In genomic region chr13:39107484-39108040, GRCh38 we compare ENCODE assay signal across 25 cellular contexts.
DNase-seq lines count a peak whose midpoint lies in the region; ATAC-seq, FAIRE-seq and TF ChIP-seq lines count a peak whose summit lies in the region.
"Had no signal": no experiment of that assay in that cellular context is flagged by ENCODE, and none has a peak within 500 bp of the region (broad histone marks: within the 10 kb centered on the region; RNA-seq: fewer than 3 reads in every experiment).

No MANE protein-coding gene starts in this region.

- no peak overlapping the region for H3K4me3 ChIP-seq in tibial artery
- H3K4me3 ChIP-seq: BLaER1 treated with 17β-estradiol and CSF1 and Interleukin-3, amounts not matched to agents 10 nM and 100 nM; heart right ventricle; MG63; thyroid gland had no signal

- no peak for ATAC-seq in SK-N-SH treated with all-trans-retinoic acid at 6 μM for 48 hours
- ATAC-seq: effector memory CD8-positive, alpha-beta T cell; heart right ventricle; left cardiac atrium; Panc1; stimulated activated naive CD8-positive, alpha-beta T cell treated with anti-CD3 and anti-CD28 coated beads, Interleukin-15, amount 100 ng/mL, for 72 hours had no signal

- H3K27me3 ChIP-seq in tibial artery, result no peaks in the 10 kb centered on the region
- H3K27me3 ChIP-seq: BLaER1 treated with 17β-estradiol and CSF1 and Interleukin-3, amounts not matched to agents 10 nM and 100 nM; brain microvascular endothelial cell; heart right ventricle; thyroid gland had no signal

- peak; percentile 53 for FAIRE-seq in D721Med (lab: Jason Lieb, UNC)
- FAIRE-seq: GM19239 had no signal

- no peaks in the 10 kb centered on the region for H3K9me3 ChIP-seq in tibial artery
- H3K9me3 ChIP-seq: BLaER1 treated with 17β-estradiol and CSF1 and Interleukin-3, amounts not matched to agents 10 nM and 100 nM; MG63; neutrophil; thyroid gland had no signal

- no peaks in the 10 kb centered on the region for H3K4me1 ChIP-seq in tibial artery
- H3K4me1 ChIP-seq: thyroid gland had no signal

- DNase-seq in D721Med (ENCODE audit: insufficient read length, low spot score), result no peak
- peak; percentile 7 for DNase-seq in NCI-H1417 treated with DMSO at 0.1 percent for 48 hours (lab: John Stamatoyannopoulos, UW)
- peak; percentile 38 for DNase-seq in NCI-H345 treated with DMSO at 0.1 percent for 48 hours (lab: John Stamatoyannopoulos, UW; ENCODE audit: unreplicated experiment)
- no peak for DNase-seq in activated CD4-positive, alpha-beta T cell treated with anti-CD3 and anti-CD28 coated beads for 48 hours
- no peak for DNase-seq in NCI-H2029 (lab: John Stamatoyannopoulos, UW)
- no peak for DNase-seq in tibial artery
- DNase-seq in GM13976 (ENCODE audit: low spot score), result no peak
- DNase-seq: ACHN; activated gamma-delta T cell treated with Interleukin-2 at 50 U/mL for 16 hours; activated T-cell treated with anti-CD3 and anti-CD28 coated beads, Interleukin-2, amount 50 U/mL, for 24 hours; brain microvascular endothelial cell; effector memory CD8-positive, alpha-beta T cell; EL; foreskin fibroblast; heart right ventricle; left cardiac atrium; MG63; NCI-H1930; stimulated activated naive CD8-positive, alpha-beta T cell treated with anti-CD3 and anti-CD28 coated beads, Interleukin-15, amount 100 ng/mL, for 72 hours; thyroid gland had no signal

- intact Hi-C loops in tibial artery (cut with DNase I; ENCODE audit: low total_unique reads), result no loop called here

- H3K27ac ChIP-seq in tibial artery, result no peak overlapping the region
- H3K27ac ChIP-seq: BLaER1 treated with 17β-estradiol and CSF1 and Interleukin-3, amounts not matched to agents 10 nM and 100 nM; brain microvascular endothelial cell; heart right ventricle; neutrophil; thyroid gland had no signal

- in situ Hi-C loops in GM13976 (cut with MboI; ENCODE audit: low sequenced_read_pairs, unreplicated experiment), result no loop called here

- H3K36me3 ChIP-seq in tibial artery, result no peaks in the 10 kb centered on the region
- H3K36me3 ChIP-seq: BLaER1 treated with 17β-estradiol and CSF1 and Interleukin-3, amounts not matched to agents 10 nM and 100 nM; brain microvascular endothelial cell; heart right ventricle; MG63; neutrophil; thyroid gland had no signal

- TF ChIP-seq CTCF in D721Med (IDR thresholded peaks at IDR 0.05; ENCODE audit: insufficient read depth, missing control alignments) (no peak), tibial artery (IDR thresholded peaks at IDR 0.05) (no peak), GM13976 (IDR thresholded peaks at IDR 0.05; ENCODE audit: borderline replicate concordance, control extremely low read depth, extremely low read depth, insufficient read depth, missing control alignments) (no peak)

TF ChIP-seq in SK-N-SH treated with all-trans-retinoic acid at 6 μM for 48 hours, 23 proteins besides CTCF, POLR2A, EP300 and RAD21:
- TF ChIP-seq ZNF70 (CRISPR knock-in tag; IDR thresholded peaks at IDR 0.05), result no peak
- TF ChIP-seq, protein P1, sequence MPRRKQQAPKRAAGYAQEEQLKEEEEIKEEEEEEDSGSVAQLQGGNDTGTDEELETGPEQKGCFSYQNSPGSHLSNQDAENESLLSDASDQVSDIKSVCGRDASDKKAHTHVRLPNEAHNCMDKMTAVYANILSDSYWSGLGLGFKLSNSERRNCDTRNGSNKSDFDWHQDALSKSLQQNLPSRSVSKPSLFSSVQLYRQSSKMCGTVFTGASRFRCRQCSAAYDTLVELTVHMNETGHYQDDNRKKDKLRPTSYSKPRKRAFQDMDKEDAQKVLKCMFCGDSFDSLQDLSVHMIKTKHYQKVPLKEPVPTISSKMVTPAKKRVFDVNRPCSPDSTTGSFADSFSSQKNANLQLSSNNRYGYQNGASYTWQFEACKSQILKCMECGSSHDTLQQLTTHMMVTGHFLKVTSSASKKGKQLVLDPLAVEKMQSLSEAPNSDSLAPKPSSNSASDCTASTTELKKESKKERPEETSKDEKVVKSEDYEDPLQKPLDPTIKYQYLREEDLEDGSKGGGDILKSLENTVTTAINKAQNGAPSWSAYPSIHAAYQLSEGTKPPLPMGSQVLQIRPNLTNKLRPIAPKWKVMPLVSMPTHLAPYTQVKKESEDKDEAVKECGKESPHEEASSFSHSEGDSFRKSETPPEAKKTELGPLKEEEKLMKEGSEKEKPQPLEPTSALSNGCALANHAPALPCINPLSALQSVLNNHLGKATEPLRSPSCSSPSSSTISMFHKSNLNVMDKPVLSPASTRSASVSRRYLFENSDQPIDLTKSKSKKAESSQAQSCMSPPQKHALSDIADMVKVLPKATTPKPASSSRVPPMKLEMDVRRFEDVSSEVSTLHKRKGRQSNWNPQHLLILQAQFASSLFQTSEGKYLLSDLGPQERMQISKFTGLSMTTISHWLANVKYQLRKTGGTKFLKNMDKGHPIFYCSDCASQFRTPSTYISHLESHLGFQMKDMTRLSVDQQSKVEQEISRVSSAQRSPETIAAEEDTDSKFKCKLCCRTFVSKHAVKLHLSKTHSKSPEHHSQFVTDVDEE (CRISPR knock-in tag; IDR thresholded peaks at IDR 0.05), result peak; percentile 57
- TF ChIP-seq ISL1 (CRISPR knock-in tag; IDR thresholded peaks at IDR 0.05), result no peak
- peak; percentile 35; the same call in 1 of the 2 replicates for TF ChIP-seq TCF4 (CRISPR knock-in tag; IDR thresholded peaks at IDR 0.05; ENCODE audit: borderline replicate concordance)
- TF ChIP-seq, protein P2, sequence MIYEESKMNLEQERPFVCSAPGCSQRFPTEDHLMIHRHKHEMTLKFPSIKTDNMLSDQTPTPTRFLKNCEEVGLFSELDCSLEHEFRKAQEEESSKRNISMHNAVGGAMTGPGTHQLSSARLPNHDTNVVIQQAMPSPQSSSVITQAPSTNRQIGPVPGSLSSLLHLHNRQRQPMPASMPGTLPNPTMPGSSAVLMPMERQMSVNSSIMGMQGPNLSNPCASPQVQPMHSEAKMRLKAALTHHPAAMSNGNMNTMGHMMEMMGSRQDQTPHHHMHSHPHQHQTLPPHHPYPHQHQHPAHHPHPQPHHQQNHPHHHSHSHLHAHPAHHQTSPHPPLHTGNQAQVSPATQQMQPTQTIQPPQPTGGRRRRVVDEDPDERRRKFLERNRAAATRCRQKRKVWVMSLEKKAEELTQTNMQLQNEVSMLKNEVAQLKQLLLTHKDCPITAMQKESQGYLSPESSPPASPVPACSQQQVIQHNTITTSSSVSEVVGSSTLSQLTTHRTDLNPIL (CRISPR knock-in tag; IDR thresholded peaks at IDR 0.05; ENCODE audit: low read depth), result no peak
- no peak for TF ChIP-seq PPARA (CRISPR knock-in tag; IDR thresholded peaks at IDR 0.05; ENCODE audit: borderline replicate concordance)
- TF ChIP-seq CSDC2 (CRISPR knock-in tag; IDR thresholded peaks at IDR 0.05), result no peak
- no peak for TF ChIP-seq ZC3H10 (CRISPR knock-in tag; IDR thresholded peaks at IDR 0.05)
- no peak for TF ChIP-seq RARB (CRISPR knock-in tag; IDR thresholded peaks at IDR 0.05)
- no peak for TF ChIP-seq ZNF8 (CRISPR knock-in tag; IDR thresholded peaks at IDR 0.05)
- no peak for TF ChIP-seq GLIS3 (CRISPR knock-in tag; IDR thresholded peaks at IDR 0.05)
- no peak for TF ChIP-seq ZNF565 (CRISPR knock-in tag; conservative IDR thresholded peaks at IDR 0.05; ENCODE audit: low read depth)
- no peak for TF ChIP-seq POU6F1 (CRISPR knock-in tag; IDR thresholded peaks at IDR 0.05; ENCODE audit: borderline replicate concordance, low read depth)

Comparison
In these comparisons a context has a peak if more than half of its experiments do, and no peak if none do; other contexts are left out.
1. DNase-seq: peak in NCI-H1417 treated with DMSO at 0.1 percent for 48 hours (single experiment) and NCI-H345 treated with DMSO at 0.1 percent for 48 hours (single experiment); none in D721Med (single experiment), activated CD4-positive, alpha-beta T cell treated with anti-CD3 and anti-CD28 coated beads for 48 hours (single experiment), NCI-H2029 (single experiment), tibial artery (0 of 2) and GM13976 (single experiment).